In the genomic region with DNA sequence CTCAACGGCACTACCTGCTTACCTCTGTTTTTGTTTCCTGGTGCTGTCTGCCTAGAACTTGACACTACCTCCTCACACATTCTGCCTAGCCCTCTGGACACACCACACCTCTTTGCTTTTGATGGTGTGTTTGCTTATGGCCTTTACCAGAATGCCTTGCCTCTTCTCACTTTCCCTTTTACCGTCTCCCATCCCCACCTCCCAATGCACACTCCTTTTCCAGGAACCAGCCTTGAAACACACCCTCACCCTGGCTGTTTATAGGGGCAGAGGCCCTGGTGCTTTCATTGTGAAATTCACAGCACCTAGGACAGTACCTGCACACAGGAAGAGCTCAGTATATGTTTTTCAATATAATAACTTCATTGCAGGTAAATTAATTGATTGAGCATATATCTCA, we compare ENCODE assay signal across 14 cellular contexts. TPM values are rescaled to one million over a fixed set of nuclear protein-coding genes. Genes with fewer than 3 reads are reported as not detected.
DNase-seq lines count a peak whose midpoint lies in the region; FAIRE-seq and TF ChIP-seq lines count a peak whose summit lies in the region.
"Had no signal": no experiment of that assay in that cellular context is flagged by ENCODE, and none has a peak within 500 bp of the region (broad histone marks: within the 10 kb centered on the region; RNA-seq: fewer than 3 reads in every experiment).

No MANE protein-coding gene starts in this region.

- H3K27me3 ChIP-seq in endodermal cell (ENCODE audit: control insufficient read depth, insufficient read depth, low read length, poor library complexity, severe bottlenecking) (no peaks in the 10 kb centered on the region), mesendoderm (ENCODE audit: insufficient read depth, low read length, poor library complexity) (no peaks in the 10 kb centered on the region)
- H3K27me3 ChIP-seq: BLaER1 had no signal

- no peak for TF ChIP-seq CTCF in endodermal cell (conservative IDR thresholded peaks at IDR 0.05)

- H3K9me3 ChIP-seq in endodermal cell (ENCODE audit: control insufficient read depth, low read length), result peaks cover 8% of the 10 kb centered on the region
- H3K9me3 ChIP-seq: HAP-1 had no signal

- DNase-seq in DMS53 (lab: John Stamatoyannopoulos, UW) (peak; percentile 10), DMS53 treated with DMSO at 0.1 percent for 48 hours (lab: John Stamatoyannopoulos, UW; ENCODE audit: unreplicated experiment) (no peak), endodermal cell (peak; percentile 19), mesendoderm (no peak), urothelium cell line (ENCODE audit: low spot score) (no peak), OCI-M1 (lab: John Stamatoyannopoulos, UW) (no peak)
- no peak for DNase-seq in stimulated activated CD4-positive, alpha-beta T cell treated with anti-CD3 and anti-CD28 coated beads, Interleukin-4, amount 100 ng/mL, for 1 hour
- DNase-seq: 8988T; AML-193; CD4-positive, CD25-positive, alpha-beta regulatory T cell; GF-D8 had no signal

- H3K9me3 Mint-ChIP-seq in endodermal cell, result peaks cover 2% of the 10 kb centered on the region

- H3K27ac ChIP-seq in endodermal cell (ENCODE audit: low read depth, low read length) (no peak overlapping the region), mesendoderm (ENCODE audit: low read depth, low read length) (no peak overlapping the region)
- H3K27ac ChIP-seq: BLaER1 had no signal

- H3K9ac ChIP-seq in endodermal cell (ENCODE audit: extremely low read depth, low read length, poor library complexity, severe bottlenecking), result no peak overlapping the region
- no peak overlapping the region for H3K9ac ChIP-seq in mesendoderm (ENCODE audit: low read length)
- H3K9ac ChIP-seq: BLaER1 had no signal

- H3K79me1 ChIP-seq in mesendoderm (ENCODE audit: low read length), result no peaks in the 10 kb centered on the region

- H2BK5ac ChIP-seq in mesendoderm (ENCODE audit: low read length), result no peak overlapping the region

- H4K8ac ChIP-seq in mesendoderm (ENCODE audit: low read depth, low read length), result no peak overlapping the region

- H4K5ac ChIP-seq in mesendoderm (ENCODE audit: low read length), result no peak overlapping the region

- 83 to 91% methylated on average over 2 of the region's 2 CpGs for WGBS in endodermal cell (ENCODE audit: insufficient coverage in 1 of 2, insufficient read length in 1 of 2), 2 experiments
- no CpG with 5 or more reads among the region's 2 CpGs for WGBS in mesendoderm (ENCODE audit: extremely low coverage, insufficient coverage, low lambda C conversion rate)

- no peak overlapping the region for H3K4ac ChIP-seq in mesendoderm (ENCODE audit: low read depth, low read length)

- H3K36me3 ChIP-seq in endodermal cell (ENCODE audit: control insufficient read depth, insufficient read depth, low read length), result no peaks in the 10 kb centered on the region
- no peaks in the 10 kb centered on the region for H3K36me3 ChIP-seq in mesendoderm (ENCODE audit: control insufficient read depth, insufficient read depth, low read length)
- H3K36me3 ChIP-seq: BLaER1, HAP-1 had no signal

- no peak overlapping the region for H2BK15ac ChIP-seq in mesendoderm (replicated peaks; ENCODE audit: low read depth)

- peaks cover 2% of the 10 kb centered on the region for H3K79me2 ChIP-seq in mesendoderm (ENCODE audit: control insufficient read depth, insufficient read depth, low read length)

- H2BK120ac ChIP-seq in mesendoderm (ENCODE audit: low read depth, low read length), result no peak overlapping the region

- H3K4me1 ChIP-seq in endodermal cell (ENCODE audit: control insufficient read depth, insufficient read depth, low read length) (no peaks in the 10 kb centered on the region), mesendoderm (ENCODE audit: control insufficient read depth, low read depth, low read length) (peaks cover 10% of the 10 kb centered on the region)
- H3K4me1 ChIP-seq: BLaER1 had no signal

- no peak overlapping the region for H3K27ac Mint-ChIP-seq in endodermal cell

- H3K36me3 Mint-ChIP-seq in endodermal cell (ENCODE audit: low read depth), result peaks cover 17% of the 10 kb centered on the region

- no peak overlapping the region for H3K4me3 ChIP-seq in endodermal cell (ENCODE audit: low read length)
- H3K4me3 ChIP-seq in mesendoderm (ENCODE audit: low read length), result no peak overlapping the region
- H3K4me3 ChIP-seq: BLaER1, HAP-1 had no signal

- no peaks in the 10 kb centered on the region for H3K27me3 Mint-ChIP-seq in endodermal cell (ENCODE audit: insufficient read depth)
- H3K27me3 Mint-ChIP-seq: CD4-positive, CD25-positive, alpha-beta regulatory T cell had no signal

- H3K56ac ChIP-seq in mesendoderm (ENCODE audit: low read length), result no peak overlapping the region

- no peak overlapping the region for H3K18ac ChIP-seq in mesendoderm (ENCODE audit: low read length)

- peaks cover 38% of the 10 kb centered on the region for H3K4me1 Mint-ChIP-seq in endodermal cell

- H2AK5ac ChIP-seq in mesendoderm (ENCODE audit: low read length), result peak overlapping the region; percentile 95

- H3K23ac ChIP-seq in mesendoderm (ENCODE audit: low read length), result no peak overlapping the region

- no peak overlapping the region for H3K4me2 ChIP-seq in mesendoderm (ENCODE audit: low read length)
- H3K4me2 ChIP-seq: BLaER1 had no signal

- no peak overlapping the region for H3K4me3 Mint-ChIP-seq in endodermal cell
- H3K4me3 Mint-ChIP-seq: CD4-positive, CD25-positive, alpha-beta regulatory T cell had no signal

- FAIRE-seq in urothelium cell line (lab: Jason Lieb, UNC), result peak; percentile 5
- FAIRE-seq: H1 had no signal

RNA-seq across cellular contexts. Expression of gene MAP2K6, which starts 56.2 kb away (rescaled TPM):
- total RNA-seq in endodermal cell, result 10 to 100 TPM; 42.2 to 55.3 TPM
- polyA plus RNA-seq in endodermal cell (2013, experiment 1 of 2), result 24.1 TPM
- polyA plus RNA-seq in endodermal cell (2013, experiment 2 of 2), result 19.3 TPM
- 7.1 TPM for polyA plus RNA-seq in mesendoderm (2013, experiment 1 of 2)
- polyA plus RNA-seq in mesendoderm (2013, experiment 2 of 2), result 7.7 TPM

Comparison
In these comparisons a context has a peak if more than half of its experiments do, and no peak if none do; other contexts are left out.
1. DNase-seq: peak in DMS53 (single experiment) and endodermal cell (single experiment); none in DMS53 treated with DMSO at 0.1 percent for 48 hours (single experiment), mesendoderm (single experiment), urothelium cell line (single experiment), OCI-M1 (single experiment) and stimulated activated CD4-positive, alpha-beta T cell treated with anti-CD3 and anti-CD28 coated beads, Interleukin-4, amount 100 ng/mL, for 1 hour (single experiment).